ENCODE assay signal across 30 cellular contexts in genomic region chr17:58470356-58470755, GRCh38. TPM values are rescaled to one million over a fixed set of nuclear protein-coding genes. Genes with fewer than 3 reads are reported as not detected.
"Had no signal": no experiment of that assay in that cellular context is flagged by ENCODE, and none has a peak within 500 bp of the region (broad histone marks: within the 10 kb centered on the region; RNA-seq: fewer than 3 reads in every experiment).

No MANE protein-coding gene starts in this region.

- H3K27me3 ChIP-seq: gastrocnemius medialis had no signal

- H3K27ac ChIP-seq: coronary artery, epithelial cell of prostate, esophagus squamous epithelium, gastrocnemius medialis, heart right ventricle, left lung, lower lobe of right lung had no signal

- H3K4me3 ChIP-seq: coronary artery, esophagus squamous epithelium, gastrocnemius medialis, heart right ventricle, left lung, lower lobe of right lung, mucosa of descending colon had no signal

- H3K4me1 ChIP-seq: esophagus squamous epithelium, gastrocnemius medialis, heart right ventricle, left lung, lower lobe of right lung had no signal

- DNase-seq: effector CD8-positive, alpha-beta T cell; effector memory CD8-positive, alpha-beta T cell; endodermal cell; erythroblast; esophagus squamous epithelium; foreskin fibroblast; foreskin melanocyte; gastrocnemius medialis; glutamatergic neuron; head of caudate nucleus; heart right ventricle; hippocampal formation; left cardiac atrium; left lung; left ventricle myocardium superior; lower lobe of right lung; mesenchymal stem cell; mucosa of descending colon; naive B cell had no signal

- H3K36me3 ChIP-seq: esophagus squamous epithelium, gastrocnemius medialis, heart right ventricle, left lung, lower lobe of right lung had no signal

- ATAC-seq: effector memory CD8-positive, alpha-beta T cell; esophagus mucosa; gastrocnemius medialis; heart right ventricle; left cardiac atrium; left lung; left ventricle myocardium superior; lower lobe of right lung; mucosa of descending colon had no signal

- H3K9me3 ChIP-seq: esophagus squamous epithelium, gastrocnemius medialis, heart right ventricle, left lung, lower lobe of right lung, mucosa of descending colon had no signal

- FAIRE-seq: colon, endometrium, islet of Langerhans, keratinocyte had no signal

RNA-seq across cellular contexts. Expression of gene HSF5, which starts 17.9 kb away (rescaled TPM):
- total RNA-seq: dermis microvascular lymphatic vessel endothelial cell, esophagus mucosa, gastrocnemius medialis, glomerular endothelial cell, left ventricle myocardium superior, myocyte had no signal
- polyA plus RNA-seq: heart right ventricle had no signal

RNA-seq across cellular contexts. Expression of gene RNF43, which starts 53.0 kb away (rescaled TPM):
- total RNA-seq: dermis microvascular lymphatic vessel endothelial cell, glomerular endothelial cell, mesenteric fat pad, myocyte had no signal
